In genomic region chr4:183989931-183990330, GRCh38 we compare ENCODE assay signal across 20 cellular contexts.
"Had no signal": no experiment of that assay in that cellular context is flagged by ENCODE, and none has a peak within 500 bp of the region (broad histone marks: within the 10 kb centered on the region; RNA-seq: fewer than 3 reads in every experiment).

No MANE protein-coding gene starts in this region.

- H3K9me3 Mint-ChIP-seq: activated CD4-positive, alpha-beta T cell treated with anti-CD3 and anti-CD28 coated beads, Interleukin-2, amount 10 ng/mL, durations not matched to agents 24 days and 14 days; activated CD8-positive, alpha-beta T cell treated with anti-CD3 and anti-CD28 coated beads for 36 hours; activated naive CD4-positive, alpha-beta T cell treated with anti-CD3 and anti-CD28 coated beads for 36 hours; activated T-cell treated with anti-CD3 and anti-CD28 coated beads, Interleukin-2, amount 50 U/mL, for 24 hours; central memory CD8-positive, alpha-beta T cell; neural progenitor cell; stimulated activated memory B cell treated with anti-CD40 and anti-IgM and Interleukin-4, amounts not matched to agents 10 μg/mL and 1 μg/mL and 100 μg/mL, for 72 hours had no signal

- H3K27me3 ChIP-seq: gastroesophageal sphincter, heart left ventricle, neural progenitor cell, spleen, testis had no signal

- H3K27ac Mint-ChIP-seq: activated CD4-positive, alpha-beta T cell treated with anti-CD3 and anti-CD28 coated beads, Interleukin-2, amount 10 ng/mL, durations not matched to agents 24 days and 14 days; activated CD8-positive, alpha-beta T cell treated with anti-CD3 and anti-CD28 coated beads for 36 hours; activated naive CD4-positive, alpha-beta T cell treated with anti-CD3 and anti-CD28 coated beads for 36 hours; activated T-cell treated with anti-CD3 and anti-CD28 coated beads, Interleukin-2, amount 50 U/mL, for 24 hours; neural progenitor cell; stimulated activated memory B cell treated with anti-CD40 and anti-IgM and Interleukin-4, amounts not matched to agents 10 μg/mL and 1 μg/mL and 100 μg/mL, for 72 hours had no signal

- H3K4me1 Mint-ChIP-seq: activated CD4-positive, alpha-beta T cell treated with anti-CD3 and anti-CD28 coated beads, Interleukin-2, amount 10 ng/mL, durations not matched to agents 24 days and 14 days; central memory CD8-positive, alpha-beta T cell; stimulated activated memory B cell treated with anti-CD40 and anti-IgM and Interleukin-4, amounts not matched to agents 10 μg/mL and 1 μg/mL and 100 μg/mL, for 72 hours had no signal

- H3K36me3 Mint-ChIP-seq: stimulated activated memory B cell treated with anti-CD40 and anti-IgM and Interleukin-4, amounts not matched to agents 10 μg/mL and 1 μg/mL and 100 μg/mL, for 72 hours had no signal

- H3K36me3 ChIP-seq: gastroesophageal sphincter, heart left ventricle, left ventricle myocardium inferior, neural progenitor cell, spleen had no signal

- H3K4me3 Mint-ChIP-seq: activated CD4-positive, alpha-beta T cell treated with anti-CD3 and anti-CD28 coated beads, Interleukin-2, amount 10 ng/mL, durations not matched to agents 24 days and 14 days; activated CD8-positive, alpha-beta T cell treated with anti-CD3 and anti-CD28 coated beads for 36 hours; activated naive CD4-positive, alpha-beta T cell treated with anti-CD3 and anti-CD28 coated beads for 36 hours; activated T-cell treated with anti-CD3 and anti-CD28 coated beads, Interleukin-2, amount 50 U/mL, for 24 hours; central memory CD8-positive, alpha-beta T cell; neural progenitor cell; stimulated activated memory B cell treated with anti-CD40 and anti-IgM and Interleukin-4, amounts not matched to agents 10 μg/mL and 1 μg/mL and 100 μg/mL, for 72 hours had no signal

- H3K27ac ChIP-seq: coronary artery, neural progenitor cell, testis had no signal

- H3K9ac ChIP-seq: neural progenitor cell had no signal

- ATAC-seq: activated CD8-positive, alpha-beta T cell treated with anti-CD3 and anti-CD28 coated beads for 36 hours; gastroesophageal sphincter; heart left ventricle; sciatic nerve; stimulated activated memory B cell treated with anti-CD40 and anti-IgM and Interleukin-4, amounts not matched to agents 10 μg/mL and 1 μg/mL and 100 μg/mL, for 72 hours had no signal

- H3K4me2 ChIP-seq: neural progenitor cell had no signal

- H3K4me3 ChIP-seq: coronary artery, gastroesophageal sphincter, left ventricle myocardium inferior, neural progenitor cell, spleen, testis had no signal

- H3K27me3 Mint-ChIP-seq: activated T-cell treated with anti-CD3 and anti-CD28 coated beads, Interleukin-2, amount 50 U/mL, for 24 hours; brain had no signal

- H2AFZ ChIP-seq: neural progenitor cell had no signal

- DNase-seq: activated CD4-positive, alpha-beta T cell treated with anti-CD3 and anti-CD28 coated beads, Interleukin-2, amount 10 ng/mL, durations not matched to agents 24 days and 14 days; activated CD8-positive, alpha-beta T cell treated with anti-CD3 and anti-CD28 coated beads for 36 hours; activated naive CD4-positive, alpha-beta T cell treated with anti-CD3 and anti-CD28 coated beads for 36 hours; activated T-cell treated with anti-CD3 and anti-CD28 coated beads, Interleukin-2, amount 50 U/mL, for 24 hours; anterior cingulate cortex; erythroblast; heart left ventricle; left ventricle myocardium inferior; mammary epithelial cell; spleen; stimulated activated CD4-positive, alpha-beta T cell treated with anti-CD3 and anti-CD28 coated beads, Interleukin-4, amount 100 ng/mL, for 4 hours; T1000; testis had no signal

- H3K9me3 ChIP-seq: gastroesophageal sphincter, heart left ventricle, left ventricle myocardium inferior, spleen, testis had no signal
